In the genomic region with DNA sequence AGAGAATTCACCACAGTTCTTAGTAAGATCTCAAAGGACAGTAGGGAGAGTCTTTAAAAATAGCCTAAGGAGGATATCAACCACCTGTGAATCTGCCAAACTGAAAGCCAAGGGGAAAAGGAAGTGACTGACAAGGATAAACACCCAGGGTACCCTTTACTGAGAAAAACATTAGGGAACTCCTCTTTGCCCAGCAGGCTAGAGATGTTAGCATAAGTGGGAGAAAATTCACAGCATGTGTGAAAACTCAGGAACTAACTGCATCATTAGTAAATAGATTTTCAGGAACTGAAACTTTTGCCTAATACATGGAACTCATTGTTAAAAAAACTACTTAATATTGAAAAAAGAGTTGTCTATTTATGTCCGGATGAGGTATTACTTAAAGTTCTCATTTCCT, we compare ENCODE assay signal across 31 cellular contexts.
"Had no signal": no experiment of that assay in that cellular context is flagged by ENCODE, and none has a peak within 500 bp of the region (broad histone marks: within the 10 kb centered on the region; RNA-seq: fewer than 3 reads in every experiment).

No MANE protein-coding gene starts in this region.

- H3K36me3 Mint-ChIP-seq: activated CD4-positive, alpha-beta memory T cell treated with anti-CD3 and anti-CD28 coated beads for 36 hours; activated naive CD4-positive, alpha-beta T cell treated with anti-CD3 and anti-CD28 coated beads, Interleukin-2, amount 50 U/mL, for 72 hours; WTC11 had no signal

- DNase-seq: activated CD4-positive, alpha-beta memory T cell treated with anti-CD3 and anti-CD28 coated beads for 36 hours; activated CD4-positive, alpha-beta T cell treated with anti-CD3 and anti-CD28 coated beads for 1 hour; activated CD8-positive, alpha-beta memory T cell treated with anti-CD3 and anti-CD28 coated beads for 24 hours; activated effector memory CD4-positive, alpha-beta T cell treated with anti-CD3 and anti-CD28 coated beads, Interleukin-2, amount 50 U/mL, for 16 hours; activated naive CD4-positive, alpha-beta T cell treated with Interleukin-2 at 50 U/mL for 16 hours; activated naive CD8-positive, alpha-beta T cell treated with anti-CD3 and anti-CD28 coated beads, Interleukin-2, amount 50 U/mL, for 24 hours; activated T-cell treated with anti-CD3 and anti-CD28 coated beads, Interleukin-2, amount 50 U/mL, for 4 hours; amniotic stem cell; body of pancreas; central memory CD4-positive, alpha-beta T cell; Kasumi-1; NCI-H1092; NCI-H1417; NCI-H2029; NCI-H2107; NCI-H2171 treated with DMSO at 0.1 percent for 48 hours; NCI-H226; NCI-H526 treated with DMSO at 0.1 percent for 48 hours; NCI-H82; NK-92 treated with Interleukin-12 subunit alpha and Interleukin-12 subunit beta, amount 100 ng/mL, for 24 hours; OCI-M1; SHP77 treated with DMSO at 0.1 percent for 48 hours; T-helper 17 cell; T-helper 9 cell had no signal

- H3K9me3 ChIP-seq: ascending aorta, body of pancreas had no signal

- H3K27me3 ChIP-seq: ascending aorta, body of pancreas had no signal

- H3K27me3 Mint-ChIP-seq: activated CD4-positive, alpha-beta T cell treated with anti-CD3 and anti-CD28 coated beads, Interleukin-2, amount 10 ng/mL, durations not matched to agents 24 days and 14 days; activated naive CD8-positive, alpha-beta T cell treated with anti-CD3 and anti-CD28 coated beads, Interleukin-2, amount 50 U/mL, for 24 hours had no signal

- H3K4me1 Mint-ChIP-seq: activated CD4-positive, alpha-beta T cell treated with anti-CD3 and anti-CD28 coated beads, Interleukin-2, amount 10 ng/mL, durations not matched to agents 24 days and 14 days; activated naive CD8-positive, alpha-beta T cell treated with anti-CD3 and anti-CD28 coated beads, Interleukin-2, amount 50 U/mL, for 24 hours; T-helper 17 cell; WTC11 had no signal

- H3K27ac ChIP-seq: ascending aorta, body of pancreas, RWPE1 had no signal

- H3K27ac Mint-ChIP-seq: activated CD4-positive, alpha-beta memory T cell treated with anti-CD3 and anti-CD28 coated beads for 36 hours; activated CD4-positive, alpha-beta T cell treated with anti-CD3 and anti-CD28 coated beads, Interleukin-2, amount 10 ng/mL, durations not matched to agents 24 days and 14 days; activated naive CD4-positive, alpha-beta T cell treated with anti-CD3 and anti-CD28 coated beads, Interleukin-2, amount 50 U/mL, for 72 hours; activated naive CD8-positive, alpha-beta T cell treated with anti-CD3 and anti-CD28 coated beads, Interleukin-2, amount 50 U/mL, for 24 hours; T-helper 17 cell; WTC11 had no signal

- H3K9me3 Mint-ChIP-seq: activated CD4-positive, alpha-beta memory T cell treated with anti-CD3 and anti-CD28 coated beads for 36 hours; activated CD4-positive, alpha-beta T cell treated with anti-CD3 and anti-CD28 coated beads, Interleukin-2, amount 10 ng/mL, durations not matched to agents 24 days and 14 days; activated naive CD4-positive, alpha-beta T cell treated with anti-CD3 and anti-CD28 coated beads, Interleukin-2, amount 50 U/mL, for 72 hours; activated naive CD8-positive, alpha-beta T cell treated with anti-CD3 and anti-CD28 coated beads, Interleukin-2, amount 50 U/mL, for 24 hours; activated T-cell treated with anti-CD3 and anti-CD28 coated beads, Interleukin-2, amount 50 U/mL, for 4 hours had no signal

- FAIRE-seq: K562 had no signal

- H3K4me3 ChIP-seq: ascending aorta, body of pancreas, K562 had no signal

- H3K4me3 Mint-ChIP-seq: activated CD4-positive, alpha-beta memory T cell treated with anti-CD3 and anti-CD28 coated beads for 36 hours; activated CD4-positive, alpha-beta T cell treated with anti-CD3 and anti-CD28 coated beads, Interleukin-2, amount 10 ng/mL, durations not matched to agents 24 days and 14 days; activated naive CD8-positive, alpha-beta T cell treated with anti-CD3 and anti-CD28 coated beads, Interleukin-2, amount 50 U/mL, for 24 hours; activated T-cell treated with anti-CD3 and anti-CD28 coated beads, Interleukin-2, amount 50 U/mL, for 4 hours; T-helper 17 cell; WTC11 had no signal

- ATAC-seq: activated naive CD4-positive, alpha-beta T cell treated with anti-CD3 and anti-CD28 coated beads, Interleukin-2, amount 50 U/mL, for 72 hours; activated naive CD8-positive, alpha-beta T cell treated with anti-CD3 and anti-CD28 coated beads, Interleukin-2, amount 50 U/mL, for 24 hours; activated T-cell treated with anti-CD3 and anti-CD28 coated beads, Interleukin-2, amount 50 U/mL, for 4 hours; body of pancreas; K562; Panc1; T-helper 17 cell; WTC11 had no signal

- H3K4me1 ChIP-seq: ascending aorta, body of pancreas had no signal
